In the genomic region with DNA sequence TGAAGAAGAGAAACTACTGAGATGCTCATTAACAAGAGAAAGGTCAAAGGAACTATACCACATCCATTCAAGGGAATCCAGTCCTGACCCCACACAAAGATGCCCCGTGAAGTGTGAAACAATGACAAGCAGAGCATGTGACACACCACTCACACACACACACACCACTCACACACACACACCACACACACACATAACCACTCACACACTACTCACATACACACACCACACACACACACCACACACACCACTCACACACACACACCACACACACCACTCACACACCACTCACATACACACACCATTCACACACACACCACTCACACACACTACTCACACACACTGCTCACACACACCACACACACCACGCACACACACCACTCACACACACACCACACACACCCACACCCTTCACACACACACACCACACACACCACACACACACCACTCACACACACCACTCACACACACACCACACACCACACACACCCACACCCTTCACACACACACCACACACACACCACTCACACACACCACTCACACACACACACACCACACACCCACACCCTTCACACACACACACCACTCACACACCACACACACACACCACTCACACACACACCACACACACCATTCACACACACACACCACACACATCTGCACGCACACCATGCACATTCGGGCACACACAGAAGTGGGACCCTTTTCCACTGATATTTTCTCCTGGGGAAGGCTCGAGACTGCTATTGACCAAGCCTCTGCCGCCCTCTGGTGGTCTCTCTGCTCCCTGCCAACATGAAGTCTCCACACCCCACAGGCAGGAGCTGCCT, we compare ENCODE assay signal across 1 cellular context.
TF ChIP-seq lines count a peak whose summit lies in the region.

No MANE protein-coding gene starts in this region.

TF ChIP-seq in K562, 482 proteins besides CTCF, POLR2A, EP300 and RAD21 (continued from another document and continues in another):
- TF ChIP-seq, protein P1, sequence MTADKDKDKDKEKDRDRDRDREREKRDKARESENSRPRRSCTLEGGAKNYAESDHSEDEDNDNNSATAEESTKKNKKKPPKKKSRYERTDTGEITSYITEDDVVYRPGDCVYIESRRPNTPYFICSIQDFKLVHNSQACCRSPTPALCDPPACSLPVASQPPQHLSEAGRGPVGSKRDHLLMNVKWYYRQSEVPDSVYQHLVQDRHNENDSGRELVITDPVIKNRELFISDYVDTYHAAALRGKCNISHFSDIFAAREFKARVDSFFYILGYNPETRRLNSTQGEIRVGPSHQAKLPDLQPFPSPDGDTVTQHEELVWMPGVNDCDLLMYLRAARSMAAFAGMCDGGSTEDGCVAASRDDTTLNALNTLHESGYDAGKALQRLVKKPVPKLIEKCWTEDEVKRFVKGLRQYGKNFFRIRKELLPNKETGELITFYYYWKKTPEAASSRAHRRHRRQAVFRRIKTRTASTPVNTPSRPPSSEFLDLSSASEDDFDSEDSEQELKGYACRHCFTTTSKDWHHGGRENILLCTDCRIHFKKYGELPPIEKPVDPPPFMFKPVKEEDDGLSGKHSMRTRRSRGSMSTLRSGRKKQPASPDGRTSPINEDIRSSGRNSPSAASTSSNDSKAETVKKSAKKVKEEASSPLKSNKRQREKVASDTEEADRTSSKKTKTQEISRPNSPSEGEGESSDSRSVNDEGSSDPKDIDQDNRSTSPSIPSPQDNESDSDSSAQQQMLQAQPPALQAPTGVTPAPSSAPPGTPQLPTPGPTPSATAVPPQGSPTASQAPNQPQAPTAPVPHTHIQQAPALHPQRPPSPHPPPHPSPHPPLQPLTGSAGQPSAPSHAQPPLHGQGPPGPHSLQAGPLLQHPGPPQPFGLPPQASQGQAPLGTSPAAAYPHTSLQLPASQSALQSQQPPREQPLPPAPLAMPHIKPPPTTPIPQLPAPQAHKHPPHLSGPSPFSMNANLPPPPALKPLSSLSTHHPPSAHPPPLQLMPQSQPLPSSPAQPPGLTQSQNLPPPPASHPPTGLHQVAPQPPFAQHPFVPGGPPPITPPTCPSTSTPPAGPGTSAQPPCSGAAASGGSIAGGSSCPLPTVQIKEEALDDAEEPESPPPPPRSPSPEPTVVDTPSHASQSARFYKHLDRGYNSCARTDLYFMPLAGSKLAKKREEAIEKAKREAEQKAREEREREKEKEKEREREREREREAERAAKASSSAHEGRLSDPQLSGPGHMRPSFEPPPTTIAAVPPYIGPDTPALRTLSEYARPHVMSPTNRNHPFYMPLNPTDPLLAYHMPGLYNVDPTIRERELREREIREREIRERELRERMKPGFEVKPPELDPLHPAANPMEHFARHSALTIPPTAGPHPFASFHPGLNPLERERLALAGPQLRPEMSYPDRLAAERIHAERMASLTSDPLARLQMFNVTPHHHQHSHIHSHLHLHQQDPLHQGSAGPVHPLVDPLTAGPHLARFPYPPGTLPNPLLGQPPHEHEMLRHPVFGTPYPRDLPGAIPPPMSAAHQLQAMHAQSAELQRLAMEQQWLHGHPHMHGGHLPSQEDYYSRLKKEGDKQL (CRISPR knock-in tag; IDR thresholded peaks at IDR 0.05; ENCODE audit: borderline replicate concordance) = no peak
- TF ChIP-seq ZSCAN32 (CRISPR knock-in tag; IDR thresholded peaks at IDR 0.05) (0 out of 2 replicates have a peak, but pooled peaks have one; percentile 2), SMAD1 (IDR thresholded peaks at IDR 0.05; ENCODE audit: low read depth, low read length, partially characterized antibody) (peak; percentile 89), SMARCB1 (IDR thresholded peaks at IDR 0.05; ENCODE audit: insufficient read length, low read depth) (no peak), ETV6 (IDR thresholded peaks at IDR 0.05; ENCODE audit: borderline replicate concordance in 1 of 2, low read depth in 2 of 2, low read length in 1 of 2) (peak in 1 of 2 experiments; percentile 47; a peak in 1 of 4 replicates), ETV6 (CRISPR knock-in tag; IDR thresholded peaks at IDR 0.05; ENCODE audit: borderline replicate concordance) (no peak), CHD1 (IDR thresholded peaks at IDR 0.05; ENCODE audit: low read length) (peak; percentile 44), PYGO2 (tag; IDR thresholded peaks at IDR 0.05) (no peak), STAG1 (CRISPR knock-in tag; IDR thresholded peaks at IDR 0.05; ENCODE audit: borderline replicate concordance) (no peak), NR2C1 (IDR thresholded peaks at IDR 0.05) (no peak), NR2C1 (tag; IDR thresholded peaks at IDR 0.05) (no peak), E2F3 (CRISPR knock-in tag; IDR thresholded peaks at IDR 0.05) (peak; percentile 61; the same call in 1 of the 2 replicates), ZNF354B (CRISPR knock-in tag; IDR thresholded peaks at IDR 0.05) (0 out of 2 replicates have a peak, but pooled peaks have one; percentile 21), ZNF696 (CRISPR knock-in tag; conservative IDR thresholded peaks at IDR 0.05) (no peak), ZNF143 (CRISPR knock-in tag; IDR thresholded peaks at IDR 0.05) (no peak), GTF2E2 (tag; IDR thresholded peaks at IDR 0.05) (no peak), TCF3 (CRISPR knock-in tag; IDR thresholded peaks at IDR 0.05) (no peak), KLF6 (CRISPR knock-in tag; IDR thresholded peaks at IDR 0.05; ENCODE audit: borderline replicate concordance) (no peak; the same call in 1 of the 2 replicates), SMAD2 (IDR thresholded peaks at IDR 0.05; ENCODE audit: low read depth, low read length) (peak; percentile 100), PML (IDR thresholded peaks at IDR 0.05; ENCODE audit: low read length) (no peak), MCM5 (IDR thresholded peaks at IDR 0.05; ENCODE audit: low read depth) (no peak), TARDBP (IDR thresholded peaks at IDR 0.05) (peak; percentile 91)
- TF ChIP-seq, protein P2, sequence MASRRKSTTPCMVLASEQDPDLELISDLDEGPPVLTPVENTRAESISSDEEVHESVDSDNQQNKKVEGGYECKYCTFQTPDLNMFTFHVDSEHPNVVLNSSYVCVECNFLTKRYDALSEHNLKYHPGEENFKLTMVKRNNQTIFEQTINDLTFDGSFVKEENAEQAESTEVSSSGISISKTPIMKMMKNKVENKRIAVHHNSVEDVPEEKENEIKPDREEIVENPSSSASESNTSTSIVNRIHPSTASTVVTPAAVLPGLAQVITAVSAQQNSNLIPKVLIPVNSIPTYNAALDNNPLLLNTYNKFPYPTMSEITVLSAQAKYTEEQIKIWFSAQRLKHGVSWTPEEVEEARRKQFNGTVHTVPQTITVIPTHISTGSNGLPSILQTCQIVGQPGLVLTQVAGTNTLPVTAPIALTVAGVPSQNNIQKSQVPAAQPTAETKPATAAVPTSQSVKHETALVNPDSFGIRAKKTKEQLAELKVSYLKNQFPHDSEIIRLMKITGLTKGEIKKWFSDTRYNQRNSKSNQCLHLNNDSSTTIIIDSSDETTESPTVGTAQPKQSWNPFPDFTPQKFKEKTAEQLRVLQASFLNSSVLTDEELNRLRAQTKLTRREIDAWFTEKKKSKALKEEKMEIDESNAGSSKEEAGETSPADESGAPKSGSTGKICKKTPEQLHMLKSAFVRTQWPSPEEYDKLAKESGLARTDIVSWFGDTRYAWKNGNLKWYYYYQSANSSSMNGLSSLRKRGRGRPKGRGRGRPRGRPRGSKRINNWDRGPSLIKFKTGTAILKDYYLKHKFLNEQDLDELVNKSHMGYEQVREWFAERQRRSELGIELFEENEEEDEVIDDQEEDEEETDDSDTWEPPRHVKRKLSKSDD (conservative IDR thresholded peaks at IDR 0.05; ENCODE audit: low read length) = peak; percentile 87; the same call in 1 of the 2 replicates
- TF ChIP-seq, protein P3, sequence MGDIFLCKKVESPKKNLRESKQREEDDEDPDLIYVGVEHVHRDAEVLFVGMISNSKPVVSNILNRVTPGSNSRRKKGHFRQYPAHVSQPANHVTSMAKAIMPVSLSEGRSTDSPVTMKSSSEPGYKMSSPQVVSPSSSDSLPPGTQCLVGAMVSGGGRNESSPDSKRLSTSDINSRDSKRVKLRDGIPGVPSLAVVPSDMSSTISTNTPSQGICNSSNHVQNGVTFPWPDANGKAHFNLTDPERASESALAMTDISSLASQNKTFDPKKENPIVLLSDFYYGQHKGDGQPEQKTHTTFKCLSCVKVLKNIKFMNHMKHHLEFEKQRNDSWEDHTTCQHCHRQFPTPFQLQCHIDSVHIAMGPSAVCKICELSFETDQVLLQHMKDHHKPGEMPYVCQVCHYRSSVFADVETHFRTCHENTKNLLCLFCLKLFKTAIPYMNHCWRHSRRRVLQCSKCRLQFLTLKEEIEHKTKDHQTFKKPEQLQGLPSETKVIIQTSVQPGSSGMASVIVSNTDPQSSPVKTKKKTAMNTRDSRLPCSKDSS (IDR thresholded peaks at IDR 0.05; ENCODE audit: low read depth, partially characterized antibody) = peak; percentile 82
- TF ChIP-seq, protein P4, sequence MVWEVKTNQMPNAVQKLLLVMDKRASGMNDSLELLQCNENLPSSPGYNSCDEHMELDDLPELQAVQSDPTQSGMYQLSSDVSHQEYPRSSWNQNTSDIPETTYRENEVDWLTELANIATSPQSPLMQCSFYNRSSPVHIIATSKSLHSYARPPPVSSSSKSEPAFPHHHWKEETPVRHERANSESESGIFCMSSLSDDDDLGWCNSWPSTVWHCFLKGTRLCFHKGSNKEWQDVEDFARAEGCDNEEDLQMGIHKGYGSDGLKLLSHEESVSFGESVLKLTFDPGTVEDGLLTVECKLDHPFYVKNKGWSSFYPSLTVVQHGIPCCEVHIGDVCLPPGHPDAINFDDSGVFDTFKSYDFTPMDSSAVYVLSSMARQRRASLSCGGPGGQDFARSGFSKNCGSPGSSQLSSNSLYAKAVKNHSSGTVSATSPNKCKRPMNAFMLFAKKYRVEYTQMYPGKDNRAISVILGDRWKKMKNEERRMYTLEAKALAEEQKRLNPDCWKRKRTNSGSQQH (CRISPR knock-in tag; IDR thresholded peaks at IDR 0.05) = peak; percentile 99
- TF ChIP-seq, protein P5, sequence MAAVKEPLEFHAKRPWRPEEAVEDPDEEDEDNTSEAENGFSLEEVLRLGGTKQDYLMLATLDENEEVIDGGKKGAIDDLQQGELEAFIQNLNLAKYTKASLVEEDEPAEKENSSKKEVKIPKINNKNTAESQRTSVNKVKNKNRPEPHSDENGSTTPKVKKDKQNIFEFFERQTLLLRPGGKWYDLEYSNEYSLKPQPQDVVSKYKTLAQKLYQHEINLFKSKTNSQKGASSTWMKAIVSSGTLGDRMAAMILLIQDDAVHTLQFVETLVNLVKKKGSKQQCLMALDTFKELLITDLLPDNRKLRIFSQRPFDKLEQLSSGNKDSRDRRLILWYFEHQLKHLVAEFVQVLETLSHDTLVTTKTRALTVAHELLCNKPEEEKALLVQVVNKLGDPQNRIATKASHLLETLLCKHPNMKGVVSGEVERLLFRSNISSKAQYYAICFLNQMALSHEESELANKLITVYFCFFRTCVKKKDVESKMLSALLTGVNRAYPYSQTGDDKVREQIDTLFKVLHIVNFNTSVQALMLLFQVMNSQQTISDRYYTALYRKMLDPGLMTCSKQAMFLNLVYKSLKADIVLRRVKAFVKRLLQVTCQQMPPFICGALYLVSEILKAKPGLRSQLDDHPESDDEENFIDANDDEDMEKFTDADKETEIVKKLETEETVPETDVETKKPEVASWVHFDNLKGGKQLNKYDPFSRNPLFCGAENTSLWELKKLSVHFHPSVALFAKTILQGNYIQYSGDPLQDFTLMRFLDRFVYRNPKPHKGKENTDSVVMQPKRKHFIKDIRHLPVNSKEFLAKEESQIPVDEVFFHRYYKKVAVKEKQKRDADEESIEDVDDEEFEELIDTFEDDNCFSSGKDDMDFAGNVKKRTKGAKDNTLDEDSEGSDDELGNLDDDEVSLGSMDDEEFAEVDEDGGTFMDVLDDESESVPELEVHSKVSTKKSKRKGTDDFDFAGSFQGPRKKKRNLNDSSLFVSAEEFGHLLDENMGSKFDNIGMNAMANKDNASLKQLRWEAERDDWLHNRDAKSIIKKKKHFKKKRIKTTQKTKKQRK (IDR thresholded peaks at IDR 0.05; ENCODE audit: borderline replicate concordance, low read depth, low read length) = 0 out of 2 replicates have a peak, but pooled peaks have one; percentile 29
- TF ChIP-seq, protein P6, sequence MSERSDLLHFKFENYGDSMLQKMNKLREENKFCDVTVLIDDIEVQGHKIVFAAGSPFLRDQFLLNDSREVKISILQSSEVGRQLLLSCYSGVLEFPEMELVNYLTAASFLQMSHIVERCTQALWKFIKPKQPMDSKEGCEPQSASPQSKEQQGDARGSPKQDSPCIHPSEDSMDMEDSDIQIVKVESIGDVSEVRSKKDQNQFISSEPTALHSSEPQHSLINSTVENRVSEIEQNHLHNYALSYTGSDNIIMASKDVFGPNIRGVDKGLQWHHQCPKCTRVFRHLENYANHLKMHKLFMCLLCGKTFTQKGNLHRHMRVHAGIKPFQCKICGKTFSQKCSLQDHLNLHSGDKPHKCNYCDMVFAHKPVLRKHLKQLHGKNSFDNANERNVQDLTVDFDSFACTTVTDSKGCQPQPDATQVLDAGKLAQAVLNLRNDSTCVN (CRISPR knock-in tag; IDR thresholded peaks at IDR 0.05) = peak; percentile 99
- TF ChIP-seq, protein P7, sequence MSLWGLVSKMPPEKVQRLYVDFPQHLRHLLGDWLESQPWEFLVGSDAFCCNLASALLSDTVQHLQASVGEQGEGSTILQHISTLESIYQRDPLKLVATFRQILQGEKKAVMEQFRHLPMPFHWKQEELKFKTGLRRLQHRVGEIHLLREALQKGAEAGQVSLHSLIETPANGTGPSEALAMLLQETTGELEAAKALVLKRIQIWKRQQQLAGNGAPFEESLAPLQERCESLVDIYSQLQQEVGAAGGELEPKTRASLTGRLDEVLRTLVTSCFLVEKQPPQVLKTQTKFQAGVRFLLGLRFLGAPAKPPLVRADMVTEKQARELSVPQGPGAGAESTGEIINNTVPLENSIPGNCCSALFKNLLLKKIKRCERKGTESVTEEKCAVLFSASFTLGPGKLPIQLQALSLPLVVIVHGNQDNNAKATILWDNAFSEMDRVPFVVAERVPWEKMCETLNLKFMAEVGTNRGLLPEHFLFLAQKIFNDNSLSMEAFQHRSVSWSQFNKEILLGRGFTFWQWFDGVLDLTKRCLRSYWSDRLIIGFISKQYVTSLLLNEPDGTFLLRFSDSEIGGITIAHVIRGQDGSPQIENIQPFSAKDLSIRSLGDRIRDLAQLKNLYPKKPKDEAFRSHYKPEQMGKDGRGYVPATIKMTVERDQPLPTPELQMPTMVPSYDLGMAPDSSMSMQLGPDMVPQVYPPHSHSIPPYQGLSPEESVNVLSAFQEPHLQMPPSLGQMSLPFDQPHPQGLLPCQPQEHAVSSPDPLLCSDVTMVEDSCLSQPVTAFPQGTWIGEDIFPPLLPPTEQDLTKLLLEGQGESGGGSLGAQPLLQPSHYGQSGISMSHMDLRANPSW (CRISPR knock-in tag; IDR thresholded peaks at IDR 0.05) = peak; percentile 98; the same call in 1 of the 2 replicates
- TF ChIP-seq, protein P8, sequence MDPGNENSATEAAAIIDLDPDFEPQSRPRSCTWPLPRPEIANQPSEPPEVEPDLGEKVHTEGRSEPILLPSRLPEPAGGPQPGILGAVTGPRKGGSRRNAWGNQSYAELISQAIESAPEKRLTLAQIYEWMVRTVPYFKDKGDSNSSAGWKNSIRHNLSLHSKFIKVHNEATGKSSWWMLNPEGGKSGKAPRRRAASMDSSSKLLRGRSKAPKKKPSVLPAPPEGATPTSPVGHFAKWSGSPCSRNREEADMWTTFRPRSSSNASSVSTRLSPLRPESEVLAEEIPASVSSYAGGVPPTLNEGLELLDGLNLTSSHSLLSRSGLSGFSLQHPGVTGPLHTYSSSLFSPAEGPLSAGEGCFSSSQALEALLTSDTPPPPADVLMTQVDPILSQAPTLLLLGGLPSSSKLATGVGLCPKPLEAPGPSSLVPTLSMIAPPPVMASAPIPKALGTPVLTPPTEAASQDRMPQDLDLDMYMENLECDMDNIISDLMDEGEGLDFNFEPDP (CRISPR knock-in tag; IDR thresholded peaks at IDR 0.05) = peak; percentile 55; the same call in 1 of the 2 replicates
- TF ChIP-seq, protein P9, sequence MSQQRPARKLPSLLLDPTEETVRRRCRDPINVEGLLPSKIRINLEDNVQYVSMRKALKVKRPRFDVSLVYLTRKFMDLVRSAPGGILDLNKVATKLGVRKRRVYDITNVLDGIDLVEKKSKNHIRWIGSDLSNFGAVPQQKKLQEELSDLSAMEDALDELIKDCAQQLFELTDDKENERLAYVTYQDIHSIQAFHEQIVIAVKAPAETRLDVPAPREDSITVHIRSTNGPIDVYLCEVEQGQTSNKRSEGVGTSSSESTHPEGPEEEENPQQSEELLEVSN (IDR thresholded peaks at IDR 0.05; ENCODE audit: borderline replicate concordance in 1 of 2, extremely low read depth in 1 of 2, insufficient read depth in 1 of 2, insufficient read length in 1 of 2, low read depth in 1 of 2, low read length in 1 of 2, poor library complexity in 1 of 2, severe bottlenecking in 1 of 2) = no peak
